ENCODE assay signal across 1 cellular context in the genomic region with DNA sequence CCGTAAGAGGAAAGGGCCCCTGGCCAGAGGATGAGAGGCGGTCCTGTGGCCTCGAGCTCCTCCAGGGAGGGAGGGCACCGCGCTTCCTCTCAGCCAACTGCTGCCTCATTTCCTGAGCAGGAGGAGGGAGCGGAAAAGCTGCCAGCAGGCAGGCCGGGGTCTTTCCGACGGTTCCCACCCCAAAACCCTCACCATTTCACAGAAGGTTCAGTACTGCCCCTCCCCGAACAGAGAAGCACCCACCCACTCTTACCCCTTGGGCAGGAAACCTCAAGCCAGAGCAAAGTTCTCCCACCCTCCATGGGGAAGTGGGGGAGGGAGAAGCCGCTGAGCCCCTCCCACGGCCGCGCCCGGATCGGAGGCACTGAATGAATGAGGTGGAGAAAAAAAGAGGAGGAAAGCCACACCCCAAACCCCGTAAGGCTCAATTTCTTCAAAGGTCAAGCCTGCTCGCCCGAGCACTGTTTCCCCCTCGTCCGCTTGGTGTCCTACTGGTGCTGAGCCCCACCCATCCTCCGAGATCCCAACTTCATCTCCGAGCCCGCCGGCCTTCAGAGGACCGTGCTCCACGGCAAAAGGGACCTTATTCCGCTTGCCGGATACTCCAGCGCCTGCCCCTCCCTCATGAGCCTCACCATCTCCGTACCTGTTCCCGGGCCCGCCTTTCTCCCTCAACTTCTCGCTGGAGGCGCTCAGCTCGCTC.
A peak's percentile ranks its signal among the peaks of the same experiment; 100 is the strongest.
TF ChIP-seq lines count a peak whose summit lies in the region.

No MANE protein-coding gene starts in this region.

TF ChIP-seq in K562, 482 proteins besides CTCF, POLR2A, EP300 and RAD21 (continued from another document and continues in another):
- TF ChIP-seq, protein P1, sequence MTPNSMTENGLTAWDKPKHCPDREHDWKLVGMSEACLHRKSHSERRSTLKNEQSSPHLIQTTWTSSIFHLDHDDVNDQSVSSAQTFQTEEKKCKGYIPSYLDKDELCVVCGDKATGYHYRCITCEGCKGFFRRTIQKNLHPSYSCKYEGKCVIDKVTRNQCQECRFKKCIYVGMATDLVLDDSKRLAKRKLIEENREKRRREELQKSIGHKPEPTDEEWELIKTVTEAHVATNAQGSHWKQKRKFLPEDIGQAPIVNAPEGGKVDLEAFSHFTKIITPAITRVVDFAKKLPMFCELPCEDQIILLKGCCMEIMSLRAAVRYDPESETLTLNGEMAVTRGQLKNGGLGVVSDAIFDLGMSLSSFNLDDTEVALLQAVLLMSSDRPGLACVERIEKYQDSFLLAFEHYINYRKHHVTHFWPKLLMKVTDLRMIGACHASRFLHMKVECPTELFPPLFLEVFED (CRISPR knock-in tag; conservative IDR thresholded peaks at IDR 0.05), result peak; percentile 69; the same call in 1 of the 2 replicates
- TF ChIP-seq FOXJ3 (CRISPR knock-in tag; IDR thresholded peaks at IDR 0.05) (no peak), ETV1 (tag; conservative IDR thresholded peaks at IDR 0.05; ENCODE audit: low read depth) (peak; percentile 52; the same call in 1 of the 2 replicates), PCBP1 (IDR thresholded peaks at IDR 0.05; ENCODE audit: low read depth, low read length, poor library complexity, severe bottlenecking) (peak; percentile 23), HEY1 (CRISPR knock-in tag; IDR thresholded peaks at IDR 0.05; ENCODE audit: borderline replicate concordance) (no peak), GTF2E2 (tag; IDR thresholded peaks at IDR 0.05) (peak; percentile 82; the same call in 1 of the 2 replicates), ARNT (IDR thresholded peaks at IDR 0.05) (no peak), ZNF212 (CRISPR knock-in tag; IDR thresholded peaks at IDR 0.05) (no peak), ZNF24 (IDR thresholded peaks at IDR 0.05) (peak; percentile 86), ZNF57 (CRISPR knock-in tag; IDR thresholded peaks at IDR 0.05) (no peak), BRF1 (IDR thresholded peaks at IDR 0.05; ENCODE audit: borderline replicate concordance, extremely low read depth, insufficient read length) (no peak), IFI16 (CRISPR knock-in tag; IDR thresholded peaks at IDR 0.05) (no peak), ZNF668 (CRISPR knock-in tag; IDR thresholded peaks at IDR 0.05) (no peak), PTBP1 (IDR thresholded peaks at IDR 0.05; ENCODE audit: low read depth, low read length) (0 out of 2 replicates have a peak, but pooled peaks have one; percentile 21), ZNF583 (CRISPR knock-in tag; IDR thresholded peaks at IDR 0.05) (no peak), TBP (optimal IDR thresholded peaks at IDR 0.05; ENCODE audit: low read depth, low read length) (peak; percentile 13), RBFOX2 (IDR thresholded peaks at IDR 0.05; ENCODE audit: low read depth, low read length) (no peak), SMAD1 (IDR thresholded peaks at IDR 0.05; ENCODE audit: low read depth, low read length, partially characterized antibody) (no peak)
- TF ChIP-seq, protein P2, sequence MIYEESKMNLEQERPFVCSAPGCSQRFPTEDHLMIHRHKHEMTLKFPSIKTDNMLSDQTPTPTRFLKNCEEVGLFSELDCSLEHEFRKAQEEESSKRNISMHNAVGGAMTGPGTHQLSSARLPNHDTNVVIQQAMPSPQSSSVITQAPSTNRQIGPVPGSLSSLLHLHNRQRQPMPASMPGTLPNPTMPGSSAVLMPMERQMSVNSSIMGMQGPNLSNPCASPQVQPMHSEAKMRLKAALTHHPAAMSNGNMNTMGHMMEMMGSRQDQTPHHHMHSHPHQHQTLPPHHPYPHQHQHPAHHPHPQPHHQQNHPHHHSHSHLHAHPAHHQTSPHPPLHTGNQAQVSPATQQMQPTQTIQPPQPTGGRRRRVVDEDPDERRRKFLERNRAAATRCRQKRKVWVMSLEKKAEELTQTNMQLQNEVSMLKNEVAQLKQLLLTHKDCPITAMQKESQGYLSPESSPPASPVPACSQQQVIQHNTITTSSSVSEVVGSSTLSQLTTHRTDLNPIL (CRISPR knock-in tag; IDR thresholded peaks at IDR 0.05), result 0 out of 2 replicates have a peak, but pooled peaks have one; percentile 18
- TF ChIP-seq, protein P3, sequence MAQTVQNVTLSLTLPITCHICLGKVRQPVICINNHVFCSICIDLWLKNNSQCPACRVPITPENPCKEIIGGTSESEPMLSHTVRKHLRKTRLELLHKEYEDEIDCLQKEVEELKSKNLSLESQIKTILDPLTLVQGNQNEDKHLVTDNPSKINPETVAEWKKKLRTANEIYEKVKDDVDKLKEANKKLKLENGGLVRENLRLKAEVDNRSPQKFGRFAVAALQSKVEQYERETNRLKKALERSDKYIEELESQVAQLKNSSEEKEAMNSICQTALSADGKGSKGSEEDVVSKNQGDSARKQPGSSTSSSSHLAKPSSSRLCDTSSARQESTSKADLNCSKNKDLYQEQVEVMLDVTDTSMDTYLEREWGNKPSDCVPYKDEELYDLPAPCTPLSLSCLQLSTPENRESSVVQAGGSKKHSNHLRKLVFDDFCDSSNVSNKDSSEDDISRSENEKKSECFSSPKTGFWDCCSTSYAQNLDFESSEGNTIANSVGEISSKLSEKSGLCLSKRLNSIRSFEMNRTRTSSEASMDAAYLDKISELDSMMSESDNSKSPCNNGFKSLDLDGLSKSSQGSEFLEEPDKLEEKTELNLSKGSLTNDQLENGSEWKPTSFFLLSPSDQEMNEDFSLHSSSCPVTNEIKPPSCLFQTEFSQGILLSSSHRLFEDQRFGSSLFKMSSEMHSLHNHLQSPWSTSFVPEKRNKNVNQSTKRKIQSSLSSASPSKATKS (CRISPR knock-in tag; IDR thresholded peaks at IDR 0.05), result no peak
- TF ChIP-seq, protein P4, sequence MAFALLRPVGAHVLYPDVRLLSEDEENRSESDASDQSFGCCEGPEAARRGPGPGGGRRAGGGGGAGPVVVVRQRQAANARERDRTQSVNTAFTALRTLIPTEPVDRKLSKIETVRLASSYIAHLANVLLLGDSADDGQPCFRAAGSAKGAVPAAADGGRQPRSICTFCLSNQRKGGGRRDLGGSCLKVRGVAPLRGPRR (CRISPR knock-in tag; IDR thresholded peaks at IDR 0.05), result no peak
- TF ChIP-seq, protein P5, sequence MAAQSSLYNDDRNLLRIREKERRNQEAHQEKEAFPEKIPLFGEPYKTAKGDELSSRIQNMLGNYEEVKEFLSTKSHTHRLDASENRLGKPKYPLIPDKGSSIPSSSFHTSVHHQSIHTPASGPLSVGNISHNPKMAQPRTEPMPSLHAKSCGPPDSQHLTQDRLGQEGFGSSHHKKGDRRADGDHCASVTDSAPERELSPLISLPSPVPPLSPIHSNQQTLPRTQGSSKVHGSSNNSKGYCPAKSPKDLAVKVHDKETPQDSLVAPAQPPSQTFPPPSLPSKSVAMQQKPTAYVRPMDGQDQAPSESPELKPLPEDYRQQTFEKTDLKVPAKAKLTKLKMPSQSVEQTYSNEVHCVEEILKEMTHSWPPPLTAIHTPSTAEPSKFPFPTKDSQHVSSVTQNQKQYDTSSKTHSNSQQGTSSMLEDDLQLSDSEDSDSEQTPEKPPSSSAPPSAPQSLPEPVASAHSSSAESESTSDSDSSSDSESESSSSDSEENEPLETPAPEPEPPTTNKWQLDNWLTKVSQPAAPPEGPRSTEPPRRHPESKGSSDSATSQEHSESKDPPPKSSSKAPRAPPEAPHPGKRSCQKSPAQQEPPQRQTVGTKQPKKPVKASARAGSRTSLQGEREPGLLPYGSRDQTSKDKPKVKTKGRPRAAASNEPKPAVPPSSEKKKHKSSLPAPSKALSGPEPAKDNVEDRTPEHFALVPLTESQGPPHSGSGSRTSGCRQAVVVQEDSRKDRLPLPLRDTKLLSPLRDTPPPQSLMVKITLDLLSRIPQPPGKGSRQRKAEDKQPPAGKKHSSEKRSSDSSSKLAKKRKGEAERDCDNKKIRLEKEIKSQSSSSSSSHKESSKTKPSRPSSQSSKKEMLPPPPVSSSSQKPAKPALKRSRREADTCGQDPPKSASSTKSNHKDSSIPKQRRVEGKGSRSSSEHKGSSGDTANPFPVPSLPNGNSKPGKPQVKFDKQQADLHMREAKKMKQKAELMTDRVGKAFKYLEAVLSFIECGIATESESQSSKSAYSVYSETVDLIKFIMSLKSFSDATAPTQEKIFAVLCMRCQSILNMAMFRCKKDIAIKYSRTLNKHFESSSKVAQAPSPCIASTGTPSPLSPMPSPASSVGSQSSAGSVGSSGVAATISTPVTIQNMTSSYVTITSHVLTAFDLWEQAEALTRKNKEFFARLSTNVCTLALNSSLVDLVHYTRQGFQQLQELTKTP (IDR thresholded peaks at IDR 0.05; ENCODE audit: low read depth in 1 of 2, partially characterized antibody in 2 of 2), result no peak
- TF ChIP-seq, protein P6, sequence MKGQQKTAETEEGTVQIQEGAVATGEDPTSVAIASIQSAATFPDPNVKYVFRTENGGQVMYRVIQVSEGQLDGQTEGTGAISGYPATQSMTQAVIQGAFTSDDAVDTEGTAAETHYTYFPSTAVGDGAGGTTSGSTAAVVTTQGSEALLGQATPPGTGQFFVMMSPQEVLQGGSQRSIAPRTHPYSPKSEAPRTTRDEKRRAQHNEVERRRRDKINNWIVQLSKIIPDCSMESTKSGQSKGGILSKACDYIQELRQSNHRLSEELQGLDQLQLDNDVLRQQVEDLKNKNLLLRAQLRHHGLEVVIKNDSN (CRISPR knock-in tag; IDR thresholded peaks at IDR 0.05), result 0 out of 2 replicates have a peak, but pooled peaks have one; percentile 5
- TF ChIP-seq, protein P7, sequence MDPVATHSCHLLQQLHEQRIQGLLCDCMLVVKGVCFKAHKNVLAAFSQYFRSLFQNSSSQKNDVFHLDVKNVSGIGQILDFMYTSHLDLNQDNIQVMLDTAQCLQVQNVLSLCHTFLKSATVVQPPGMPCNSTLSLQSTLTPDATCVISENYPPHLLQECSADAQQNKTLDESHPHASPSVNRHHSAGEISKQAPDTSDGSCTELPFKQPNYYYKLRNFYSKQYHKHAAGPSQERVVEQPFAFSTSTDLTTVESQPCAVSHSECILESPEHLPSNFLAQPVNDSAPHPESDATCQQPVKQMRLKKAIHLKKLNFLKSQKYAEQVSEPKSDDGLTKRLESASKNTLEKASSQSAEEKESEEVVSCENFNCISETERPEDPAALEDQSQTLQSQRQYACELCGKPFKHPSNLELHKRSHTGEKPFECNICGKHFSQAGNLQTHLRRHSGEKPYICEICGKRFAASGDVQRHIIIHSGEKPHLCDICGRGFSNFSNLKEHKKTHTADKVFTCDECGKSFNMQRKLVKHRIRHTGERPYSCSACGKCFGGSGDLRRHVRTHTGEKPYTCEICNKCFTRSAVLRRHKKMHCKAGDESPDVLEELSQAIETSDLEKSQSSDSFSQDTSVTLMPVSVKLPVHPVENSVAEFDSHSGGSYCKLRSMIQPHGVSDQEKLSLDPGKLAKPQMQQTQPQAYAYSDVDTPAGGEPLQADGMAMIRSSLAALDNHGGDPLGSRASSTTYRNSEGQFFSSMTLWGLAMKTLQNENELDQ (CRISPR knock-in tag; IDR thresholded peaks at IDR 0.05; ENCODE audit: borderline replicate concordance), result 0 out of 2 replicates have a peak, but pooled peaks have one; percentile 8
- TF ChIP-seq, protein P8, sequence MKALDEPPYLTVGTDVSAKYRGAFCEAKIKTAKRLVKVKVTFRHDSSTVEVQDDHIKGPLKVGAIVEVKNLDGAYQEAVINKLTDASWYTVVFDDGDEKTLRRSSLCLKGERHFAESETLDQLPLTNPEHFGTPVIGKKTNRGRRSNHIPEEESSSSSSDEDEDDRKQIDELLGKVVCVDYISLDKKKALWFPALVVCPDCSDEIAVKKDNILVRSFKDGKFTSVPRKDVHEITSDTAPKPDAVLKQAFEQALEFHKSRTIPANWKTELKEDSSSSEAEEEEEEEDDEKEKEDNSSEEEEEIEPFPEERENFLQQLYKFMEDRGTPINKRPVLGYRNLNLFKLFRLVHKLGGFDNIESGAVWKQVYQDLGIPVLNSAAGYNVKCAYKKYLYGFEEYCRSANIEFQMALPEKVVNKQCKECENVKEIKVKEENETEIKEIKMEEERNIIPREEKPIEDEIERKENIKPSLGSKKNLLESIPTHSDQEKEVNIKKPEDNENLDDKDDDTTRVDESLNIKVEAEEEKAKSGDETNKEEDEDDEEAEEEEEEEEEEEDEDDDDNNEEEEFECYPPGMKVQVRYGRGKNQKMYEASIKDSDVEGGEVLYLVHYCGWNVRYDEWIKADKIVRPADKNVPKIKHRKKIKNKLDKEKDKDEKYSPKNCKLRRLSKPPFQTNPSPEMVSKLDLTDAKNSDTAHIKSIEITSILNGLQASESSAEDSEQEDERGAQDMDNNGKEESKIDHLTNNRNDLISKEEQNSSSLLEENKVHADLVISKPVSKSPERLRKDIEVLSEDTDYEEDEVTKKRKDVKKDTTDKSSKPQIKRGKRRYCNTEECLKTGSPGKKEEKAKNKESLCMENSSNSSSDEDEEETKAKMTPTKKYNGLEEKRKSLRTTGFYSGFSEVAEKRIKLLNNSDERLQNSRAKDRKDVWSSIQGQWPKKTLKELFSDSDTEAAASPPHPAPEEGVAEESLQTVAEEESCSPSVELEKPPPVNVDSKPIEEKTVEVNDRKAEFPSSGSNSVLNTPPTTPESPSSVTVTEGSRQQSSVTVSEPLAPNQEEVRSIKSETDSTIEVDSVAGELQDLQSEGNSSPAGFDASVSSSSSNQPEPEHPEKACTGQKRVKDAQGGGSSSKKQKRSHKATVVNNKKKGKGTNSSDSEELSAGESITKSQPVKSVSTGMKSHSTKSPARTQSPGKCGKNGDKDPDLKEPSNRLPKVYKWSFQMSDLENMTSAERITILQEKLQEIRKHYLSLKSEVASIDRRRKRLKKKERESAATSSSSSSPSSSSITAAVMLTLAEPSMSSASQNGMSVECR (CRISPR knock-in tag; IDR thresholded peaks at IDR 0.05), result peak; percentile 90; the same call in 1 of the 2 replicates
- TF ChIP-seq, protein P9, sequence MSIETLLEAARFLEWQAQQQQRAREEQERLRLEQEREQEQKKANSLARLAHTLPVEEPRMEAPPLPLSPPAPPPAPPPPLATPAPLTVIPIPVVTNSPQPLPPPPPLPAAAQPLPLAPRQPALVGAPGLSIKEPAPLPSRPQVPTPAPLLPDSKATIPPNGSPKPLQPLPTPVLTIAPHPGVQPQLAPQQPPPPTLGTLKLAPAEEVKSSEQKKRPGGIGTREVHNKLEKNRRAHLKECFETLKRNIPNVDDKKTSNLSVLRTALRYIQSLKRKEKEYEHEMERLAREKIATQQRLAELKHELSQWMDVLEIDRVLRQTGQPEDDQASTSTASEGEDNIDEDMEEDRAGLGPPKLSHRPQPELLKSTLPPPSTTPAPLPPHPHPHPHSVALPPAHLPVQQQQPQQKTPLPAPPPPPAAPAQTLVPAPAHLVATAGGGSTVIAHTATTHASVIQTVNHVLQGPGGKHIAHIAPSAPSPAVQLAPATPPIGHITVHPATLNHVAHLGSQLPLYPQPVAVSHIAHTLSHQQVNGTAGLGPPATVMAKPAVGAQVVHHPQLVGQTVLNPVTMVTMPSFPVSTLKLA (conservative IDR thresholded peaks at IDR 0.05), result peak; percentile 62 to 86; a peak in 3 of 4 replicates
- TF ChIP-seq, protein P10, sequence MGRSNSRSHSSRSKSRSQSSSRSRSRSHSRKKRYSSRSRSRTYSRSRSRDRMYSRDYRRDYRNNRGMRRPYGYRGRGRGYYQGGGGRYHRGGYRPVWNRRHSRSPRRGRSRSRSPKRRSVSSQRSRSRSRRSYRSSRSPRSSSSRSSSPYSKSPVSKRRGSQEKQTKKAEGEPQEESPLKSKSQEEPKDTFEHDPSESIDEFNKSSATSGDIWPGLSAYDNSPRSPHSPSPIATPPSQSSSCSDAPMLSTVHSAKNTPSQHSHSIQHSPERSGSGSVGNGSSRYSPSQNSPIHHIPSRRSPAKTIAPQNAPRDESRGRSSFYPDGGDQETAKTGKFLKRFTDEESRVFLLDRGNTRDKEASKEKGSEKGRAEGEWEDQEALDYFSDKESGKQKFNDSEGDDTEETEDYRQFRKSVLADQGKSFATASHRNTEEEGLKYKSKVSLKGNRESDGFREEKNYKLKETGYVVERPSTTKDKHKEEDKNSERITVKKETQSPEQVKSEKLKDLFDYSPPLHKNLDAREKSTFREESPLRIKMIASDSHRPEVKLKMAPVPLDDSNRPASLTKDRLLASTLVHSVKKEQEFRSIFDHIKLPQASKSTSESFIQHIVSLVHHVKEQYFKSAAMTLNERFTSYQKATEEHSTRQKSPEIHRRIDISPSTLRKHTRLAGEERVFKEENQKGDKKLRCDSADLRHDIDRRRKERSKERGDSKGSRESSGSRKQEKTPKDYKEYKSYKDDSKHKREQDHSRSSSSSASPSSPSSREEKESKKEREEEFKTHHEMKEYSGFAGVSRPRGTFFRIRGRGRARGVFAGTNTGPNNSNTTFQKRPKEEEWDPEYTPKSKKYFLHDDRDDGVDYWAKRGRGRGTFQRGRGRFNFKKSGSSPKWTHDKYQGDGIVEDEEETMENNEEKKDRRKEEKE (IDR thresholded peaks at IDR 0.05; ENCODE audit: borderline replicate concordance in 1 of 2, control insufficient read depth in 1 of 2, low read depth in 2 of 2, low read length in 1 of 2), result 0 out of 4 replicates have a peak, but pooled peaks of 1 of the 2 experiments have one; percentile 5
